Comparison of ENCODE assay signal across 8 cellular contexts in the genomic region with DNA sequence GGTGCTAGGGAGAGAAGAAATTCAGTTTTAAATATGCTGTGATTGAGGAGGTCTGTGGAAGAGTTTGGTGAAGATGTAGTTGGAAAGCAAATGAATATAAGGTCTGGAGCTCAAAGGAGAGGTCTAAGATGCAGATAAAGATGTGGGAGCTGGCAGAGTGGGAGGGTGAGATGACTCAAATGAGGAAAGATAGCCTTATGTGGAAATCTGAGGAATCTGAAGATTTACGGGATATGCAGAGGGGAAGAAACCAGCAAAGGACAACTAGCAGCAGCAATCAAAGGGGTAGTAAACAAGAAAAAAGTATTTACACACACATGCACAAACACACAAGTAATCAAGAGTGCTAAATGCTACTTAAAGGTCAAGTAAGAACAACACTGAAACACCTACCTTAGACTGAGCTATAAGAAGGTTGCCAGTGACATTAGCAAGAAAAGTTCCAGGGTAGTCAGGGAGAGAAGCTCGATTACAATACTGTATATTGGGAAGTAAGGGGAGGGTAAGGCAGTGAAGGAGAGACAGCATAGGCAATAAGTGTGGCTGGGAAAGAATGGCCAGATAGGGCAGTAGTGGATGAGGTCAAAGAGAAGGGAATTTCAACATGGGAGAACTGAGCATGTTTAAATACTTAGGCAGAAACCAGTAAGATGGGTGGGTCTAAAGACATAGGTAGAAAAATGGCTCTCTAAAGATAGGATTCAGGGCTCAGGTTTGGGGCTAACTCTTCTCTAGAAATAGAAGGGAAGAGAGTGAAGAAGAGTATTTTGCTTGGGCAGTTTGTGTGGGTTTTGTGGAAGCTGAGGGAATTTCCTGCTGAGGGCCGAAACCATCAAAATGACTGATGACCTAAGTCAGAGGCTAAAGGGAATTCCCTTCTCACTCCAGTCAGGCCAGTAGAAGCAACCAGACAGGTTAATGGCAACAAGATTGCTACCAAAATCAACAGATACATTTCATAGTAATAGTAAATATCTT. TPM values are rescaled to one million over a fixed set of nuclear protein-coding genes. Genes with fewer than 3 reads are reported as not detected.
A peak's percentile ranks its signal among the peaks of the same experiment; 100 is the strongest.
DNase-seq lines count a peak whose midpoint lies in the region; ATAC-seq and TF ChIP-seq lines count a peak whose summit lies in the region.

No MANE protein-coding gene starts in this region.

- no peak overlapping the region for H3K23ac ChIP-seq in neuronal stem cell (ENCODE audit: low read depth, low read length, poor library complexity)

- H3K27me3 Mint-ChIP-seq in GM23338 (ENCODE audit: insufficient read depth, low read depth, poor library complexity) = no peaks in the 10 kb centered on the region

- no peak overlapping the region for H4K8ac ChIP-seq in neuronal stem cell (ENCODE audit: low read depth, low read length)

- no peak overlapping the region for H4K91ac ChIP-seq in neuronal stem cell (ENCODE audit: low read depth, low read length, poor library complexity)

- no peak for TF ChIP-seq CTCF in GM23338 (conservative IDR thresholded peaks at IDR 0.05; ENCODE audit: low read depth in 2 of 2)

- H2AK5ac ChIP-seq in neuronal stem cell (ENCODE audit: low read depth, low read length) = no peak overlapping the region

- no peaks in the 10 kb centered on the region for H3K9me3 ChIP-seq in neuronal stem cell (replicated peaks in 1 of 2; ENCODE audit: control insufficient read depth in 2 of 2, insufficient read depth in 1 of 2, low read depth in 1 of 2, low read length in 2 of 2)

- H3K9me2 ChIP-seq in GM23338 (ENCODE audit: insufficient read depth) = no peaks in the 10 kb centered on the region

- H3K9me3 Mint-ChIP-seq in GM23338 = no peaks in the 10 kb centered on the region

- no peak overlapping the region for H2BK15ac ChIP-seq in neuronal stem cell (ENCODE audit: low read length)

- H3K4me3 ChIP-seq in GM23338 (no peak overlapping the region), neuronal stem cell (ENCODE audit: low read length in 2 of 2) (no peak overlapping the region)

- peaks cover 55% of the 10 kb centered on the region for H3K79me2 ChIP-seq in GM23338 (replicated peaks; ENCODE audit: insufficient read depth)

- H3K79me1 ChIP-seq in neuronal stem cell (ENCODE audit: low read depth, low read length) = no peaks in the 10 kb centered on the region

- no peak overlapping the region for H3K4me3 Mint-ChIP-seq in GM23338

- no peak overlapping the region for H3K18ac ChIP-seq in neuronal stem cell (ENCODE audit: low read length)

- H2AFZ ChIP-seq in GM23338 (no peak overlapping the region), neuronal stem cell (ENCODE audit: low read length) (no peak overlapping the region)

- ATAC-seq in GM18498 (IDR thresholded peaks at IDR 0.05; ENCODE audit: unreplicated experiment) (peak; percentile 66), GM21526 (IDR thresholded peaks at IDR 0.05; ENCODE audit: low FRiP score, unreplicated experiment) (peak; percentile 50), HG03442 (IDR thresholded peaks at IDR 0.05; ENCODE audit: unreplicated experiment) (peak; percentile 86), GM23338 (no peak)

- H3K27me3 ChIP-seq in GM23338 (ENCODE audit: insufficient read depth) = no peaks in the 10 kb centered on the region
- no peaks in the 10 kb centered on the region for H3K27me3 ChIP-seq in neuronal stem cell (ENCODE audit: control insufficient read depth in 3 of 3, insufficient read depth in 3 of 3, low read depth in 1 of 3, low read length in 3 of 3)

- H3K9ac ChIP-seq in neuronal stem cell (ENCODE audit: low read depth, low read length, poor library complexity) = no peak overlapping the region

- no peaks in the 10 kb centered on the region for H3K4me1 ChIP-seq in GM23338 (ENCODE audit: insufficient read depth)
- H3K4me1 ChIP-seq in neuronal stem cell (ENCODE audit: control insufficient read depth in 2 of 2, insufficient read depth in 1 of 2, low read depth in 1 of 2, low read length in 2 of 2) = no peaks in the 10 kb centered on the region

- WGBS in neuronal stem cell (ENCODE audit: extremely low coverage in 2 of 2, insufficient read length in 2 of 2, insufficient replicate concordance in 1 of 2), 2 donors = no CpG with 5 or more reads among the region's 3 CpGs

- no peak overlapping the region for H2BK12ac ChIP-seq in neuronal stem cell (ENCODE audit: low read length)

- no peaks in the 10 kb centered on the region for H3K4me1 Mint-ChIP-seq in GM23338

- H3K36me3 ChIP-seq in GM23338 (ENCODE audit: insufficient read depth) (no peaks in the 10 kb centered on the region), neuronal stem cell (replicated peaks in 1 of 2; ENCODE audit: control insufficient read depth in 2 of 2, insufficient read depth in 2 of 2, low read length in 2 of 2) (peaks cover 2 to 28% of the 10 kb centered on the region in 2 donors)

- peaks cover 6% of the 10 kb centered on the region; the same call in 2 of the 3 replicates for H3K36me3 Mint-ChIP-seq in GM23338 (ENCODE audit: low read depth)

- H3F3A ChIP-seq in GM23338 (replicated peaks; ENCODE audit: low read depth) = no peaks in the 10 kb centered on the region

- no peak overlapping the region for H2BK5ac ChIP-seq in neuronal stem cell (ENCODE audit: low read length)

- in situ Hi-C loops in G401 (cut with HindIII; ENCODE audit: low sequenced_read_pairs) = no loop called here

- DNase-seq in iris pigment epithelial cell (ENCODE audit: low read depth) (peak; percentile 69), G401 (ENCODE audit: low spot score) (no peak), germinal center (ENCODE audit: low spot score) (no peak), GM23338 (ENCODE audit: low spot score) (no peak), neuronal stem cell (ENCODE audit: low spot score) (no peak)

- H3K4me2 ChIP-seq in GM23338 = no peak overlapping the region
- H3K4me2 ChIP-seq in neuronal stem cell (ENCODE audit: insufficient read depth, low read length, poor library complexity, severe bottlenecking) = no peak overlapping the region

- H3K4ac ChIP-seq in neuronal stem cell (ENCODE audit: low read length) = no peak overlapping the region

- H4K20me1 ChIP-seq in GM23338 (replicated peaks; ENCODE audit: insufficient read depth) = no peaks in the 10 kb centered on the region; the same call in 1 of the 2 replicates

- no peak overlapping the region for H3K14ac ChIP-seq in neuronal stem cell (ENCODE audit: low read length)

- no peak overlapping the region for H3K27ac Mint-ChIP-seq in GM23338

- H3K27ac ChIP-seq in GM23338 (ENCODE audit: low read depth) = no peak overlapping the region
- no peak overlapping the region for H3K27ac ChIP-seq in neuronal stem cell (replicated peaks; ENCODE audit: low read length)

- H2BK120ac ChIP-seq in neuronal stem cell (ENCODE audit: low read depth, low read length) = no peak overlapping the region

RNA-seq across cellular contexts. Expression of gene CMTM6, which starts 8.9 kb away (rescaled TPM):
- total RNA-seq in G401 (2014; rRNA removed; shearing (Covaris generic)) = 78.1 and 89.6 TPM in 2 replicates
- total RNA-seq in GM23338 (2014; rRNA removed; shearing (Covaris generic)) = 78.0 and 123 TPM in 2 replicates
- polyA plus RNA-seq in GM23338 (2016; fragmentation: Nextera tagmentation; extraction: Ambion mirVana) = 34.9 and 42.3 TPM in 2 replicates
- polyA plus RNA-seq in neuronal stem cell (2013, experiment 1 of 2) = 38.0 TPM
- polyA plus RNA-seq in neuronal stem cell (2013, experiment 2 of 2) = 39.3 TPM
